In genomic region chr12:93915411-93915810, GRCh38 we compare ENCODE assay signal across 1 cellular context.
TF ChIP-seq lines count a peak whose summit lies in the region.

No MANE protein-coding gene starts in this region.

TF ChIP-seq in GM23338, 12 proteins besides CTCF, POLR2A, EP300 and RAD21 (continued from another document):
- no peak for TF ChIP-seq ZNF462 (CRISPR knock-in tag; IDR thresholded peaks at IDR 0.05)
TF ChIP-seq in GM23338: peak in this region for 0.
